18 cellular contexts compared by ENCODE assay signal in the genomic region with DNA sequence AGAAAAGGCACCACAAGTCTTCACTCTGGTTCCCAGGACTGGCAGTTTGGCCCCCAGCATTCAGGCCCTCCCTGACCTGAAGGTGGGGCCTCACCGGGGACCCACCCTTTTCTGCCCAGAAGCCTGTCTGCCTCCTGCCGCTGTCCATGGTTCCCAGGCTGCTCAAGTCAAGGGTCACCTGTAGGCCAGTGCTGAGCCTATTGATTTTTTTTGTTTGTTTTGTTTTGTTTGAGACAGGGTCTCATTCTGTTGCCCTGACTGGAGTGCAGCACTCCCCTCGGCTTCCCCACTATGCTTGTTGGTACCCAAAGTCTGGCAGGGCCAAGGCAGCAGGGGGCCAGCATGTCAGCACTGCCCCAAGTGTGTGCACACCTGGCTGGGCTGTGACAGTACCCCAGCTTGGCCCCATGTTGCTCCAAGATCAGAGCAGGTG.
"Had no signal": no experiment of that assay in that cellular context is flagged by ENCODE, and none has a peak within 500 bp of the region (broad histone marks: within the 10 kb centered on the region; RNA-seq: fewer than 3 reads in every experiment).

No MANE protein-coding gene starts in this region.

- H3K27ac Mint-ChIP-seq: activated CD4-positive, alpha-beta T cell treated with anti-CD3 and anti-CD28 coated beads, Interleukin-2, amount 10 ng/mL, durations not matched to agents 7 days and 5 days; activated CD8-positive, alpha-beta T cell treated with anti-CD3 and anti-CD28 coated beads, Interleukin-2, amount 10 ng/mL, durations not matched to agents 7 days and 5 days; activated naive CD4-positive, alpha-beta T cell treated with anti-CD3 and anti-CD28 coated beads for 36 hours; activated T-cell treated with anti-CD3 and anti-CD28 coated beads, Interleukin-2, amount 50 U/mL, for 24 hours; activated T-helper 2 cell treated with anti-CD3 and anti-CD28 coated beads, Interferon-gamma antibody, Interleukin-2, Interleukin-4, amounts not matched to agents 10 μg/mL and 5 μg/mL and 100 μg/mL, durations not matched to agents 14 hours and 24 hours and 36 hours had no signal

- H3K4me1 ChIP-seq: body of pancreas, left lung, psoas muscle, tibial nerve had no signal

- H3K27me3 Mint-ChIP-seq: activated CD4-positive, alpha-beta T cell treated with anti-CD3 and anti-CD28 coated beads, Interleukin-2, amount 10 ng/mL, durations not matched to agents 7 days and 5 days; activated T-cell treated with anti-CD3 and anti-CD28 coated beads, Interleukin-2, amount 50 U/mL, for 24 hours; effector memory CD8-positive, alpha-beta T cell had no signal

- H3K9me3 ChIP-seq: body of pancreas, psoas muscle had no signal

- H3K4me3 Mint-ChIP-seq: activated CD4-positive, alpha-beta T cell treated with anti-CD3 and anti-CD28 coated beads, Interleukin-2, amount 10 ng/mL, durations not matched to agents 7 days and 5 days; activated CD8-positive, alpha-beta T cell treated with anti-CD3 and anti-CD28 coated beads, Interleukin-2, amount 10 ng/mL, durations not matched to agents 7 days and 5 days; activated naive CD4-positive, alpha-beta T cell treated with anti-CD3 and anti-CD28 coated beads for 36 hours; activated T-cell treated with anti-CD3 and anti-CD28 coated beads, Interleukin-2, amount 50 U/mL, for 24 hours; effector memory CD8-positive, alpha-beta T cell; neural crest cell had no signal

- ATAC-seq: activated CD4-positive, CD25-positive, alpha-beta regulatory T cell treated with anti-CD3 and anti-CD28 coated beads, Interleukin-2, amount 50 U/mL, for 24 hours; activated CD8-positive, alpha-beta T cell treated with anti-CD3 and anti-CD28 coated beads, Interleukin-2, amount 10 ng/mL, durations not matched to agents 7 days and 5 days; body of pancreas; effector memory CD8-positive, alpha-beta T cell; left lung had no signal

- H3K36me3 ChIP-seq: left lung had no signal

- H3K4me1 Mint-ChIP-seq: activated CD4-positive, alpha-beta T cell treated with anti-CD3 and anti-CD28 coated beads, Interleukin-2, amount 10 ng/mL, durations not matched to agents 7 days and 5 days had no signal

- H3K27me3 ChIP-seq: body of pancreas, left lung, tibial nerve had no signal

- FAIRE-seq: kidney, urothelium cell line had no signal

- H3K9me3 Mint-ChIP-seq: activated T-cell treated with anti-CD3 and anti-CD28 coated beads, Interleukin-2, amount 50 U/mL, for 24 hours; effector memory CD8-positive, alpha-beta T cell; neural crest cell had no signal

- DNase-seq: activated CD4-positive, alpha-beta T cell treated with anti-CD3 and anti-CD28 coated beads, Interleukin-2, amount 10 ng/mL, durations not matched to agents 7 days and 5 days; activated CD8-positive, alpha-beta T cell treated with anti-CD3 and anti-CD28 coated beads, Interleukin-2, amount 10 ng/mL, durations not matched to agents 7 days and 5 days; activated naive CD4-positive, alpha-beta T cell treated with anti-CD3 and anti-CD28 coated beads for 36 hours; activated T-cell treated with anti-CD3 and anti-CD28 coated beads, Interleukin-2, amount 50 U/mL, for 24 hours; body of pancreas; effector memory CD8-positive, alpha-beta T cell; kidney; left lung; mammary epithelial cell; psoas muscle; right cardiac atrium; stimulated activated CD4-positive, alpha-beta T cell treated with anti-CD3 and anti-CD28 coated beads, Interleukin-2, amount 100 ng/mL, for 24 hours; stimulated activated naive CD8-positive, alpha-beta T cell treated with anti-CD3 and anti-CD28 coated beads, Interleukin-15, Interleukin-2, amounts not matched to agents 100 U/mL and 50 U/mL, for 24 hours had no signal

- H3K4me3 ChIP-seq: body of pancreas, left lung, psoas muscle, tibial nerve had no signal

- H3K27ac ChIP-seq: body of pancreas, left lung, psoas muscle, tibial nerve had no signal
